In genomic region chr9:28379082-28379481, GRCh38 we compare ENCODE assay signal across 20 cellular contexts.
"Had no signal": no experiment of that assay in that cellular context is flagged by ENCODE, and none has a peak within 500 bp of the region (broad histone marks: within the 10 kb centered on the region; RNA-seq: fewer than 3 reads in every experiment).

No MANE protein-coding gene starts in this region.

- H3K4me3 ChIP-seq: K562, PC-9, Peyer's patch had no signal

- ATAC-seq: K562, T-cell had no signal

- H3K9me3 ChIP-seq: Peyer's patch, SK-N-SH had no signal

- DNase-seq: NCI-H1092, NCI-H1105 treated with DMSO at 0.1 percent for 48 hours, NCI-H1417 treated with DMSO at 0.1 percent for 48 hours, NCI-H146, NCI-H1694 treated with DMSO at 0.1 percent for 48 hours, NCI-H1930, NCI-H2081, NCI-H2107, NCI-H2227 treated with DMSO at 0.1 percent for 48 hours, NCI-H524, NCI-H526 treated with DMSO at 0.1 percent for 48 hours, NCI-H748 treated with DMSO at 0.1 percent for 48 hours, OCI-M1, PC-9, Peyer's patch, Right ventricle myocardium superior, SK-N-SH, SW 1271, T-cell had no signal

- H2AFZ ChIP-seq: PC-9 had no signal

- H3K4me2 ChIP-seq: PC-9, SK-N-SH had no signal

- FAIRE-seq: K562 had no signal

- H3K27ac ChIP-seq: PC-9, Peyer's patch had no signal

- H3K36me3 ChIP-seq: Peyer's patch had no signal

- H3K27me3 ChIP-seq: Peyer's patch had no signal

- H3K4me1 ChIP-seq: Peyer's patch had no signal

- H3K9ac ChIP-seq: SK-N-SH had no signal
